Comparison of ENCODE assay signal across 14 cellular contexts in the genomic region with DNA sequence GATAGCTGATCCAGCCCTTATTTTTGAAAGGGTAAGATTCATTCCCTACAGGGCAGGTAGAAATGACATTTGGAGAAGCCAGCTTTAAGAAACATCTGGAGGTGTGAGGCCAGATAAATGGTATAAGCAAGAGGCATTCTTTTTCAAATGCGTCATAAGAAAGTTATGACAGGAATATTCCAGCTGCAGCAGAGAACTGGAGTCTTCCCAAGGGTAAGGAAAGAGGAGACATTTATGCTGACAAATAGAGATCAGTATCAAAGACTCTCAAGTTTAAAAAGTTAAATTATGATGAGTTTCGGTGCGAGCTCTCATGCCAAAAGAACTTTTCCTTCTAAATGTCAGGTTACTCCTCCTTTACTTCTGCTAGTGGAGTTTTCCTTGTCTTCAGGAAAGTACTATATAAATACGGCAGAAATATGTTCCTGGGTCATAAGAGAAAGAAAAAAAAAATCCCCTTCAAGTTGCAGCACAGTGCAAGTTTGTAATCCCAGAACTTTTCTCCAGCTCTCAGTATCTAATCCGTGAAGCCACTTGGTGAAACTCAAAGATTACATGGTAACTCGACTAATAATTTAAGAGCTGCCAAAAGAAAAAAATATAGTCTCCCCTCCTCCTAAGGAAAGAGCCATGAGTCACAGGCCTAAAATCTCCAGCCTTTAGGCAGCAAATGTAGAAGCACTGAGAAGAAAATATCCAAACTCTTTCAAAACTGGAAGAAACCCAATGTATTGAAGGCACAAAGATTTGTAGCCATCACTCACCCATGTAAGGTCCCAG.
DNase-seq lines count a peak whose midpoint lies in the region; TF ChIP-seq lines count a peak whose summit lies in the region.
"Had no signal": no experiment of that assay in that cellular context is flagged by ENCODE, and none has a peak within 500 bp of the region (broad histone marks: within the 10 kb centered on the region; RNA-seq: fewer than 3 reads in every experiment).

No MANE protein-coding gene starts in this region.

- H3K4me3 ChIP-seq in GM23248 (peak overlapping the region; percentile 57), hepatocyte (no peak overlapping the region), smooth muscle cell (no peak overlapping the region)
- H3K4me3 ChIP-seq: BLaER1 treated with 17β-estradiol and CSF1 and Interleukin-3, amounts not matched to agents 10 nM and 100 nM had no signal

- H3K36me3 ChIP-seq in GM23248 (ENCODE audit: low read depth): no peaks in the 10 kb centered on the region
- H3K36me3 ChIP-seq in hepatocyte (replicated peaks; ENCODE audit: insufficient read depth, low read depth): no peaks in the 10 kb centered on the region
- H3K36me3 ChIP-seq in smooth muscle cell (ENCODE audit: low read depth): no peaks in the 10 kb centered on the region
- H3K36me3 ChIP-seq: BLaER1 treated with 17β-estradiol and CSF1 and Interleukin-3, amounts not matched to agents 10 nM and 100 nM had no signal

- TF ChIP-seq CTCF in hepatocyte (IDR thresholded peaks at IDR 0.05; ENCODE audit: poor library complexity) (no peak), smooth muscle cell (IDR thresholded peaks at IDR 0.05; ENCODE audit: borderline replicate concordance, insufficient read depth, poor library complexity, severe bottlenecking) (no peak), GM20000 (IDR thresholded peaks at IDR 0.05; ENCODE audit: extremely low read depth, missing control alignments) (no peak)

- 1% methylated on average over 6 of the region's 6 CpGs for WGBS in GM23248 (ENCODE audit: low coverage in 1 of 2, low lambda C conversion rate in 2 of 2, missing lambda C conversion rate in 2 of 2), 2 experiments
- 68% methylated on average over 6 of the region's 6 CpGs for WGBS in hepatocyte (ENCODE audit: low lambda C conversion rate, missing lambda C conversion rate)
- 39% methylated on average over 6 of the region's 6 CpGs for WGBS in smooth muscle cell (ENCODE audit: low lambda C conversion rate)

- H3K27ac ChIP-seq in GM23248 (peak overlapping the region; percentile 82), hepatocyte (peak overlapping the region; percentile 18), smooth muscle cell (ENCODE audit: low read depth) (peak overlapping the region; percentile 72)
- H3K27ac ChIP-seq: BLaER1 treated with 17β-estradiol and CSF1 and Interleukin-3, amounts not matched to agents 10 nM and 100 nM had no signal

- peaks cover 26% of the 10 kb centered on the region for H3F3A ChIP-seq in GM23248 (ENCODE audit: insufficient read depth)
- peaks cover 7% of the 10 kb centered on the region for H3F3A ChIP-seq in smooth muscle cell (ENCODE audit: low read depth)

- peak overlapping the region; percentile 85 for H3K4me2 ChIP-seq in GM23248 (ENCODE audit: unreplicated experiment)
- no peak overlapping the region for H3K4me2 ChIP-seq in hepatocyte
- peak overlapping the region; percentile 22 for H3K4me2 ChIP-seq in smooth muscle cell
- H3K4me2 ChIP-seq: BLaER1 treated with 17β-estradiol and CSF1 and Interleukin-3, amounts not matched to agents 10 nM and 100 nM had no signal

- H3K27me3 ChIP-seq in GM23248 (replicated peaks; ENCODE audit: insufficient read depth): no peaks in the 10 kb centered on the region
- H3K27me3 ChIP-seq in hepatocyte: no peaks in the 10 kb centered on the region
- no peaks in the 10 kb centered on the region for H3K27me3 ChIP-seq in smooth muscle cell (ENCODE audit: low read depth)
- H3K27me3 ChIP-seq: BLaER1 treated with 17β-estradiol and CSF1 and Interleukin-3, amounts not matched to agents 10 nM and 100 nM had no signal

- in situ Hi-C loops in GM23248 (cut with MboI): no loop called here

- H3K79me2 ChIP-seq in GM23248 (ENCODE audit: insufficient read depth): no peaks in the 10 kb centered on the region
- no peaks in the 10 kb centered on the region for H3K79me2 ChIP-seq in hepatocyte
- no peaks in the 10 kb centered on the region for H3K79me2 ChIP-seq in smooth muscle cell (ENCODE audit: low read depth)

- H3K9ac ChIP-seq in GM23248: peak overlapping the region; percentile 64
- H3K9ac ChIP-seq in smooth muscle cell (ENCODE audit: low read depth): no peak overlapping the region
- H3K9ac ChIP-seq: BLaER1 treated with 17β-estradiol and CSF1 and Interleukin-3, amounts not matched to agents 10 nM and 100 nM had no signal

- H2AFZ ChIP-seq in GM23248 (peak overlapping the region; percentile 53), hepatocyte (no peak overlapping the region), smooth muscle cell (ENCODE audit: low read depth) (peak overlapping the region; percentile 3)

- H3K4me1 ChIP-seq in GM23248 (ENCODE audit: insufficient read depth) (peaks cover 53% of the 10 kb centered on the region), hepatocyte (ENCODE audit: insufficient read depth) (no peaks in the 10 kb centered on the region), smooth muscle cell (ENCODE audit: low read depth) (no peaks in the 10 kb centered on the region)
- H3K4me1 ChIP-seq: BLaER1 treated with 17β-estradiol and CSF1 and Interleukin-3, amounts not matched to agents 10 nM and 100 nM had no signal

- H3K9me3 ChIP-seq in GM23248 (ENCODE audit: low read depth) (no peaks in the 10 kb centered on the region), hepatocyte (ENCODE audit: low read depth) (no peaks in the 10 kb centered on the region), smooth muscle cell (replicated peaks; ENCODE audit: low read depth) (no peaks in the 10 kb centered on the region)
- H3K9me3 ChIP-seq: BLaER1 treated with 17β-estradiol and CSF1 and Interleukin-3, amounts not matched to agents 10 nM and 100 nM had no signal

- DNase-seq in GM23248: peak; percentile 83
- DNase-seq in amniotic stem cell (lab: John Stamatoyannopoulos, UW): peak; percentile 21
- no peak for DNase-seq in hepatocyte (ENCODE audit: low spot score)
- DNase-seq in smooth muscle cell (lab: John Stamatoyannopoulos, UW; ENCODE audit: unreplicated experiment): no peak
- DNase-seq in GM20000 (ENCODE audit: low spot score): no peak
- DNase-seq in activated T-cell treated with anti-CD3 and anti-CD28 coated beads for 4 hours: no peak
- no peak for DNase-seq in RKO (ENCODE audit: low spot score)
- no peak for DNase-seq in putamen (ENCODE audit: low spot score)
- DNase-seq: activated B cell treated with CpG ODN at 0.5 μM for 24 hours, naive B cell, NCI-H1694 treated with DMSO at 0.1 percent for 48 hours, NCI-H82, SIG-M5 had no signal

- H3K9me2 ChIP-seq in GM23248 (ENCODE audit: insufficient read depth) (no peaks in the 10 kb centered on the region), hepatocyte (replicated peaks; ENCODE audit: insufficient read depth) (no peaks in the 10 kb centered on the region)

- no peaks in the 10 kb centered on the region for H4K20me1 ChIP-seq in GM23248 (ENCODE audit: insufficient read depth)
- H4K20me1 ChIP-seq in hepatocyte (ENCODE audit: insufficient read depth, poor library complexity, severe bottlenecking): no peaks in the 10 kb centered on the region
- H4K20me1 ChIP-seq in smooth muscle cell (ENCODE audit: low read depth): no peaks in the 10 kb centered on the region
- H4K20me1 ChIP-seq: BLaER1 treated with 17β-estradiol and CSF1 and Interleukin-3, amounts not matched to agents 10 nM and 100 nM had no signal

Comparison
In these comparisons a context has a peak if more than half of its experiments do, and no peak if none do; other contexts are left out.
1. DNase-seq: peak in GM23248 (single experiment) and amniotic stem cell (single experiment); none in hepatocyte (single experiment), smooth muscle cell (single experiment), GM20000 (single experiment), activated T-cell treated with anti-CD3 and anti-CD28 coated beads for 4 hours (single experiment), RKO (single experiment) and putamen (single experiment).
2. H3K27ac ChIP-seq: peak in every context shown above with its lines; median percentile 82 in GM23248; 72 in smooth muscle cell; 18 in hepatocyte.